6 cellular contexts compared by ENCODE assay signal in the genomic region with DNA sequence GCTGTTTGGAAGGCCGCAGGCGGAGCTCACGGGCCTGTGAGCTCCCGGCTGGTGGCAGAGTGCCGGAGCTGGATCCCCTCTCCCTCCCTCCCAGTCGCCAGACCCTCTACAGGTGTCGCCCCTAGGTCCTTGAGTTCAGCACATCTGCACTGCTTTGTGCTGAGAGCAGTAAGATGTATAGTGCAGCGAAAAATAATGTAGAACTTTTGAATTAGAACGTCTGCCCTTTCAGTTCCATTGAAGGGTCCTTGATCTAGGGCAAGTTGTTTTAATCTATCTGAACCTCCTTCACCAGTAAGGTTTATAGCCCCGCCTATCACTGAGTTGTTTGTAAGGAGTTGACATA. TPM values are rescaled to one million over a fixed set of nuclear protein-coding genes. Genes with fewer than 3 reads are reported as not detected.
DNase-seq lines count a peak whose midpoint lies in the region; ATAC-seq, FAIRE-seq and TF ChIP-seq lines count a peak whose summit lies in the region.

No MANE protein-coding gene starts in this region.

- peaks cover 19% of the 10 kb centered on the region for H3K4me1 ChIP-seq in mononuclear cell (ENCODE audit: insufficient read depth, low read length)

- peak overlapping the region; percentile 96 for H3K4me3 Mint-ChIP-seq in activated naive CD8-positive, alpha-beta T cell

- peak; percentile 65 for ATAC-seq in GM18498 (IDR thresholded peaks at IDR 0.05; ENCODE audit: unreplicated experiment)
- ATAC-seq in HG02885 (IDR thresholded peaks at IDR 0.05; ENCODE audit: poor library complexity, unreplicated experiment): peak; percentile 60

- no peaks in the 10 kb centered on the region for H3K27me3 ChIP-seq in mononuclear cell (ENCODE audit: insufficient read depth, low read length)

- H3K9me3 ChIP-seq in mononuclear cell (ENCODE audit: low read depth, low read length): no peaks in the 10 kb centered on the region

- peaks cover 44% of the 10 kb centered on the region for H3K4me1 Mint-ChIP-seq in activated naive CD8-positive, alpha-beta T cell (ENCODE audit: low read depth)

- no peak for FAIRE-seq in GM12891 (lab: Jason Lieb, UNC)

- no peak for TF ChIP-seq POLR2A in GM12891 (IDR thresholded peaks at IDR 0.05; ENCODE audit: low read depth, low read length)

- peak overlapping the region; percentile 67 for H3K4me3 ChIP-seq in mononuclear cell (ENCODE audit: low read length)

- peaks cover 12% of the 10 kb centered on the region for H3K36me3 Mint-ChIP-seq in activated naive CD8-positive, alpha-beta T cell

- no peak for DNase-seq in GM12891 (ENCODE audit: insufficient read length, low spot score)
- DNase-seq in stimulated activated naive CD4-positive, alpha-beta T cell (lab: John Stamatoyannopoulos, UW): no peak

- no peaks in the 10 kb centered on the region for H3K27me3 Mint-ChIP-seq in activated naive CD8-positive, alpha-beta T cell

- no peaks in the 10 kb centered on the region for H3K9me3 Mint-ChIP-seq in activated naive CD8-positive, alpha-beta T cell (ENCODE audit: low read depth)

- H3K27ac Mint-ChIP-seq in activated naive CD8-positive, alpha-beta T cell: peak overlapping the region; percentile 96

TF ChIP-seq in GM12891, 5 proteins besides CTCF, POLR2A, EP300 and RAD21:
- TF ChIP-seq POU2F2 (IDR thresholded peaks at IDR 0.05; ENCODE audit: low read depth, low read length) (no peak), SPI1 (IDR thresholded peaks at IDR 0.05; ENCODE audit: low read depth, low read length) (no peak), POLR2AphosphoS5 (IDR thresholded peaks at IDR 0.05; ENCODE audit: low read depth, low read length) (no peak)
TF ChIP-seq in GM12891: peak in this region for 0.

RNA-seq across cellular contexts. Expression of gene ANKRD49, which starts 0.4 kb away (rescaled TPM):
- 96.1 TPM for total RNA-seq in mononuclear cell
- 21.1 TPM for polyA plus RNA-seq in GM12891 (2012; ENCODE audit: low read depth, missing spikeins)

RNA-seq across cellular contexts. Expression of gene MRE11, which starts 0.5 kb away (rescaled TPM):
- 13.4 TPM for total RNA-seq in mononuclear cell
- 16.8 TPM for polyA plus RNA-seq in GM12891 (2012; ENCODE audit: low read depth, missing spikeins)

RNA-seq across cellular contexts. Expression of gene C11orf97, which starts 18.1 kb away (rescaled TPM):
- not detected for total RNA-seq in mononuclear cell
- not detected for polyA plus RNA-seq in GM12891 (2012; ENCODE audit: low read depth, missing spikeins)

RNA-seq across cellular contexts. Expression of gene FUT4, which starts 49.5 kb away (rescaled TPM):
- 16.2 TPM for total RNA-seq in mononuclear cell
- polyA plus RNA-seq in GM12891 (2012; ENCODE audit: low read depth, missing spikeins): 2.1 TPM
